ENCODE assay signal across 24 cellular contexts in the genomic region with DNA sequence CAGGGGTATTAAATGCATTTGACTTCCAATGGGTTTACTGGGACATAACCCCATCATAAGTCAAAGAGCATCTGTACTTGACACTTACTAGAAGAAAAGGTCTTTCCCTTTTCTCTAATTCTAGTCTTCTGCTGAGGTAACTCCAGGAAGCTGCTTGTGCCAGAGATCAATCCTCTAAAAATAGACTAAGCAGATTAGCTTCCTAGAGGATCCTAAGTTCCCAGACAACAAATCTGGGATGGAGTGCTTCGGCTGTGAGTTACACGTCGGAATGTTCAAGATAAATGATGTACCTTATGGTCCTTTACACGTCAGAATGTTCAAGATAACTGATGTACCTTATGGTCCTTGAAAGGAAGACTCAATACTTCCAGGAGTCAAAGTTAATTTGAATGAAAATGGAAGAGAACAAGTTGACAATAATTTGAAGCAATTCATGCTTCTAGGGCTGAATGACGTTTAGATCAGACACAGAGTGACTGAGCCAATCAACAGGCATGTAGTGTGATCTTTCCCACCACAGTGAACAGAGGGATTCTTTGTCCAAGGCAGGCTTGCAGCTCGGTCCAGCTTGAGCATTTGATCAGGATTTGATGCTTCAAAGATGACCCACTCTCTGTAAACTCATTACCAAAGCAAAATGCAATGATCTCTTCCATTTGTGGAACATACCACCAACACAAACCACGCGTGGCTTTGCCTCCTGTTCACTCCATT.
DNase-seq lines count a peak whose midpoint lies in the region; ATAC-seq and TF ChIP-seq lines count a peak whose summit lies in the region.
"Had no signal": no experiment of that assay in that cellular context is flagged by ENCODE, and none has a peak within 500 bp of the region (broad histone marks: within the 10 kb centered on the region; RNA-seq: fewer than 3 reads in every experiment).

No MANE protein-coding gene starts in this region.

- H3K27ac ChIP-seq in HCT116 (ENCODE audit: low read depth, low read length) (no peak overlapping the region), caudate nucleus (ENCODE audit: low read depth, low read length) (peak overlapping the region; percentile 73), left ventricle myocardium inferior (replicated peaks) (peak overlapping the region; percentile 24)
- H3K27ac ChIP-seq: ascending aorta, esophagus muscularis mucosa, gastroesophageal sphincter, parathyroid adenoma, uterus had no signal

- H3K9ac ChIP-seq in HCT116 (ENCODE audit: low read length): no peak overlapping the region
- H3K9ac ChIP-seq: parathyroid adenoma had no signal

- no peak for ATAC-seq in HCT116
- ATAC-seq: gastroesophageal sphincter, natural killer cell had no signal

- no peak for DNase-seq in HCT116 (ENCODE audit: low read depth, low spot score)
- DNase-seq in caudate nucleus (lab: John Stamatoyannopoulos, UW): peak in 35 of 61 donors; percentile 13 to 74 (median 35)
- no peak for DNase-seq in left ventricle myocardium inferior
- DNase-seq in pons (ENCODE audit: low spot score): peak; percentile 95
- DNase-seq in SHP77 treated with DMSO at 0.1 percent for 48 hours (lab: John Stamatoyannopoulos, UW): no peak
- DNase-seq in HK-2 (ENCODE audit: unreplicated experiment): no peak
- DNase-seq in activated CD4-positive, alpha-beta T cell treated with anti-CD3 and anti-CD28 coated beads, Interleukin-2, amount 50 U/mL, for 1 hour: no peak
- DNase-seq in NCI-H510A (lab: John Stamatoyannopoulos, UW): no peak
- DNase-seq: activated CD4-positive, alpha-beta T cell treated with anti-CD3 and anti-CD28 coated beads for 4 hours; activated naive CD4-positive, alpha-beta T cell treated with anti-CD3 and anti-CD28 coated beads, Interleukin-2, amount 10 ng/mL, durations not matched to agents 7 days and 5 days; cerebellar nuclear complex; DMS53; effector CD8-positive, alpha-beta T cell; GDM1; H9; KG1; natural killer cell; NCI-H2171 treated with DMSO at 0.1 percent for 48 hours; stimulated activated CD8-positive, alpha-beta memory T cell treated with anti-CD3 and anti-CD28 coated beads, Interleukin-4, amount 100 ng/mL, for 48 hours; uterus had no signal

- H2AFZ ChIP-seq in HCT116 (ENCODE audit: low read depth, low read length, poor library complexity, severe bottlenecking): no peak overlapping the region
- H2AFZ ChIP-seq: parathyroid adenoma had no signal

- RAD21 ChIA-PET in HCT116 (lab: Charles Lee; ENCODE audit: low non-redundant PET in 1 of 2, low total read pairs in 2 of 2, uncharacterized antibody in 2 of 2, unreplicated experiment in 2 of 2): no interaction called here

- no peak for TF ChIP-seq POLR2A in HCT116 (IDR thresholded peaks at IDR 0.05; ENCODE audit: borderline replicate concordance, extremely low read depth, insufficient read depth, insufficient read length)

- POLR2A ChIA-PET in HCT116 (lab: Charles Lee): no interaction called here

- TF ChIP-seq RAD21 in HCT116 (IDR thresholded peaks at IDR 0.05; ENCODE audit: low read depth): no peak

- no peak for TF ChIP-seq CTCF in HCT116 (IDR thresholded peaks at IDR 0.05 in 2 of 3, conservative IDR thresholded peaks at IDR 0.05 in 1 of 3; ENCODE audit: borderline replicate concordance in 1 of 3, insufficient read depth in 1 of 3, low read depth in 2 of 3, low read length in 2 of 3)
- TF ChIP-seq CTCF in left ventricle myocardium inferior (IDR thresholded peaks at IDR 0.05; ENCODE audit: borderline replicate concordance): no peak

- H3K9me3 ChIP-seq in HCT116 (ENCODE audit: control insufficient read depth in 1 of 2, insufficient read depth in 1 of 2, low read depth in 1 of 2, low read length in 2 of 2) (no peaks in the 10 kb centered on the region), left ventricle myocardium inferior (replicated peaks) (no peaks in the 10 kb centered on the region)
- H3K9me3 ChIP-seq: ascending aorta, esophagus muscularis mucosa, gastroesophageal sphincter, uterus had no signal

- H3K4me1 ChIP-seq in HCT116 (ENCODE audit: control insufficient read depth in 1 of 2, insufficient read depth in 2 of 2, low read length in 2 of 2) (no peaks in the 10 kb centered on the region), left ventricle myocardium inferior (peaks cover 36% of the 10 kb centered on the region)
- H3K4me1 ChIP-seq: ascending aorta, gastroesophageal sphincter, parathyroid adenoma, uterus had no signal

- no peaks in the 10 kb centered on the region for H4K20me1 ChIP-seq in HCT116 (ENCODE audit: insufficient read depth)

- TSS peak; percentile 20 for BruUV-seq in HCT116 (replicated peaks; lab: Mats Ljungman, UMichigan)

- no peaks in the 10 kb centered on the region for H3K9me2 ChIP-seq in HCT116 (ENCODE audit: insufficient read depth)

- H3K36me3 ChIP-seq in HCT116 (ENCODE audit: control insufficient read depth in 1 of 2, insufficient read depth in 2 of 2, low read length in 2 of 2) (peaks cover 5 to 13% of the 10 kb centered on the region in 2 experiments; a peak in 3 of 4 replicates), left ventricle myocardium inferior (peaks cover 13% of the 10 kb centered on the region)
- H3K36me3 ChIP-seq: uterus had no signal

- intact Hi-C loops in HCT116 (cut with micrococcal nuclease): no loop called here
- intact Hi-C loops in left ventricle myocardium inferior (cut with micrococcal nuclease): no loop called here

- no peaks in the 10 kb centered on the region for H3K79me2 ChIP-seq in HCT116 (ENCODE audit: insufficient read depth, low read length)
- H3K79me2 ChIP-seq: parathyroid adenoma had no signal

- no peak overlapping the region for H3K4me2 ChIP-seq in HCT116 (ENCODE audit: low read length)

- no peak overlapping the region for H3K4me3 ChIP-seq in HCT116 (replicated peaks in 1 of 2; ENCODE audit: low read depth in 1 of 2, low read length in 2 of 2)
- H3K4me3 ChIP-seq in left ventricle myocardium inferior: no peak overlapping the region
- H3K4me3 ChIP-seq: ascending aorta, esophagus muscularis mucosa, gastroesophageal sphincter, uterus had no signal

- CTCF ChIA-PET in HCT116 (lab: Charles Lee): no interaction called here

- no peaks in the 10 kb centered on the region for H3K27me3 ChIP-seq in HCT116 (ENCODE audit: insufficient read depth, low read length)
- no peaks in the 10 kb centered on the region for H3K27me3 ChIP-seq in left ventricle myocardium inferior (ENCODE audit: low read depth)
- H3K27me3 ChIP-seq: ascending aorta, esophagus muscularis mucosa, gastroesophageal sphincter, uterus had no signal

TF ChIP-seq in HCT116, 20 proteins besides CTCF, POLR2A, EP300 and RAD21:
- no peak for TF ChIP-seq ZNF274 (IDR thresholded peaks at IDR 0.05; ENCODE audit: low read depth, low read length)
- no peak for TF ChIP-seq EZH2 (IDR thresholded peaks at IDR 0.05)
- TF ChIP-seq ELF1 (IDR thresholded peaks at IDR 0.05; ENCODE audit: borderline replicate concordance, low read depth): no peak
- TF ChIP-seq EZH2phosphoT487 (IDR thresholded peaks at IDR 0.05; ENCODE audit: borderline replicate concordance): no peak
- TF ChIP-seq TCF7L2 (IDR thresholded peaks at IDR 0.05; ENCODE audit: borderline replicate concordance, extremely low read depth, insufficient read depth, insufficient read length): no peak
- no peak for TF ChIP-seq SIN3A (IDR thresholded peaks at IDR 0.05; ENCODE audit: low read depth)
- TF ChIP-seq, protein P1, sequence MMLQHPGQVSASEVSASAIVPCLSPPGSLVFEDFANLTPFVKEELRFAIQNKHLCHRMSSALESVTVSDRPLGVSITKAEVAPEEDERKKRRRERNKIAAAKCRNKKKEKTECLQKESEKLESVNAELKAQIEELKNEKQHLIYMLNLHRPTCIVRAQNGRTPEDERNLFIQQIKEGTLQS (IDR thresholded peaks at IDR 0.05): no peak

Comparison
In these comparisons a context has a peak if more than half of its experiments do, and no peak if none do; other contexts are left out.
1. DNase-seq: peak in caudate nucleus (35 of 61) and pons (single experiment); none in HCT116 (single experiment), left ventricle myocardium inferior (single experiment), SHP77 treated with DMSO at 0.1 percent for 48 hours (single experiment), HK-2 (single experiment), activated CD4-positive, alpha-beta T cell treated with anti-CD3 and anti-CD28 coated beads, Interleukin-2, amount 50 U/mL, for 1 hour (single experiment) and NCI-H510A (single experiment).